In genomic region chr10:31678573-31679122, GRCh38 we compare ENCODE assay signal across 23 cellular contexts.
DNase-seq lines count a peak whose midpoint lies in the region; ATAC-seq and TF ChIP-seq lines count a peak whose summit lies in the region.
"Had no signal": no experiment of that assay in that cellular context is flagged by ENCODE, and none has a peak within 500 bp of the region (broad histone marks: within the 10 kb centered on the region; RNA-seq: fewer than 3 reads in every experiment).

No MANE protein-coding gene starts in this region.

- H3K27me3 ChIP-seq in breast epithelium (no peaks in the 10 kb centered on the region), mammary epithelial cell (ENCODE audit: insufficient read depth, low read length) (no peaks in the 10 kb centered on the region), vagina (no peaks in the 10 kb centered on the region)
- H3K27me3 ChIP-seq: ovary, sigmoid colon had no signal

- 80% methylated on average over 12 of the region's 12 CpGs for WGBS in mammary epithelial cell (ENCODE audit: low coverage, missing lambda C conversion rate)

- no peak overlapping the region for H2AFZ ChIP-seq in mammary epithelial cell (ENCODE audit: low read depth, low read length)

- H3K4me3 ChIP-seq in breast epithelium (no peak overlapping the region), mammary epithelial cell (replicated peaks in 1 of 3; ENCODE audit: insufficient read depth in 1 of 3, low read depth in 2 of 3, low read length in 3 of 3) (no peak overlapping the region), vagina (no peak overlapping the region)
- H3K4me3 ChIP-seq: ovary, sigmoid colon, thoracic aorta had no signal

- H3K9me3 Mint-ChIP-seq in osteocyte (ENCODE audit: unreplicated experiment) = peaks cover 39% of the 10 kb centered on the region

- no peak for TF ChIP-seq POLR2A in breast epithelium (IDR thresholded peaks at IDR 0.05)
- no peak for TF ChIP-seq POLR2A in vagina (IDR thresholded peaks at IDR 0.05)

- DNase-seq in breast epithelium (ENCODE audit: low spot score in 2 of 2) (no peak), mammary epithelial cell (no peak), islet precursor cell (peak; percentile 24), osteocyte (ENCODE audit: extremely low spot score, unreplicated experiment) (peak; percentile 59), vagina (ENCODE audit: extremely low spot score in 2 of 2) (no peak), midbrain (lab: John Stamatoyannopoulos, UW) (no peak)
- DNase-seq in activated CD4-positive, alpha-beta T cell treated with anti-CD3 and anti-CD28 coated beads, Interleukin-2, amount 50 U/mL, for 4 hours = no peak
- DNase-seq: activated CD4-positive, alpha-beta T cell treated with anti-CD3 and anti-CD28 coated beads, Interleukin-2, amount 10 ng/mL, durations not matched to agents 24 days and 14 days; activated naive CD8-positive, alpha-beta T cell treated with anti-CD3 and anti-CD28 coated beads, Interleukin-2, amount 50 U/mL, for 24 hours; activated T-cell treated with anti-CD3 and anti-CD28 coated beads, Interleukin-2, amount 50 U/mL, for 4 hours; CD4-positive, CD25-positive, alpha-beta regulatory T cell; DND-41; MV-4-11; naive B cell; NCI-H446 treated with DMSO at 0.1 percent for 48 hours; ovary; sigmoid colon; stimulated activated CD4-positive, alpha-beta T cell treated with anti-CD3 and anti-CD28 coated beads, Interleukin-15, amount 100 ng/mL, for 24 hours; stimulated activated naive CD4-positive, alpha-beta T cell treated with Interleukin-2 at 50 U/mL for 16 hours had no signal

- ATAC-seq in HG03432 (IDR thresholded peaks at IDR 0.05; ENCODE audit: unreplicated experiment) = no peak
- ATAC-seq: activated naive CD8-positive, alpha-beta T cell treated with anti-CD3 and anti-CD28 coated beads, Interleukin-2, amount 50 U/mL, for 24 hours; activated T-cell treated with anti-CD3 and anti-CD28 coated beads, Interleukin-2, amount 50 U/mL, for 4 hours had no signal

- H3K4me1 ChIP-seq in breast epithelium (no peaks in the 10 kb centered on the region), mammary epithelial cell (ENCODE audit: insufficient read depth, low read length) (no peaks in the 10 kb centered on the region), vagina (peaks cover 18% of the 10 kb centered on the region)

- H3K4me2 ChIP-seq in mammary epithelial cell (ENCODE audit: insufficient read depth, low read depth, low read length) = no peak overlapping the region

- no peak overlapping the region for H3K4me3 Mint-ChIP-seq in osteocyte (ENCODE audit: unreplicated experiment)
- H3K4me3 Mint-ChIP-seq: activated CD4-positive, alpha-beta T cell treated with anti-CD3 and anti-CD28 coated beads, Interleukin-2, amount 10 ng/mL, durations not matched to agents 24 days and 14 days; activated naive CD8-positive, alpha-beta T cell treated with anti-CD3 and anti-CD28 coated beads, Interleukin-2, amount 50 U/mL, for 24 hours; activated T-cell treated with anti-CD3 and anti-CD28 coated beads, Interleukin-2, amount 50 U/mL, for 4 hours; CD4-positive, CD25-positive, alpha-beta regulatory T cell; memory B cell; naive B cell had no signal

- BruUV-seq in mammary epithelial cell (replicated peaks; lab: Mats Ljungman, UMichigan) = no TSS peak

- no peaks in the 10 kb centered on the region for H3K4me1 Mint-ChIP-seq in osteocyte (ENCODE audit: unreplicated experiment)
- H3K4me1 Mint-ChIP-seq: activated CD4-positive, alpha-beta T cell treated with anti-CD3 and anti-CD28 coated beads, Interleukin-2, amount 10 ng/mL, durations not matched to agents 24 days and 14 days; activated naive CD8-positive, alpha-beta T cell treated with anti-CD3 and anti-CD28 coated beads, Interleukin-2, amount 50 U/mL, for 24 hours; CD4-positive, CD25-positive, alpha-beta regulatory T cell; memory B cell; naive B cell had no signal

- dilution Hi-C loops in mammary epithelial cell (cut with HindIII; ENCODE audit: low sequenced_read_pairs) = no loop called here

- intact Hi-C loops in breast epithelium (cut with DNase I; ENCODE audit: low total_unique reads) = loop anchor here (10.0 kb wide), 1 partner anchor 686 kb away; no protein-coding TSS in a partner anchor
- intact Hi-C loops in mammary epithelial cell (cut with micrococcal nuclease) = no loop called here
- intact Hi-C loops in vagina (cut with DNase I) = loop anchor here (10.0 kb wide), 1 partner anchor 894 kb away; no protein-coding TSS in a partner anchor

- peaks cover 4% of the 10 kb centered on the region for H3K36me3 Mint-ChIP-seq in osteocyte (ENCODE audit: unreplicated experiment)
- H3K36me3 Mint-ChIP-seq: CD4-positive, CD25-positive, alpha-beta regulatory T cell had no signal

- H3K27me3 Mint-ChIP-seq in osteocyte (ENCODE audit: unreplicated experiment) = no peaks in the 10 kb centered on the region
- H3K27me3 Mint-ChIP-seq: activated CD4-positive, alpha-beta T cell treated with anti-CD3 and anti-CD28 coated beads, Interleukin-2, amount 10 ng/mL, durations not matched to agents 24 days and 14 days; activated naive CD8-positive, alpha-beta T cell treated with anti-CD3 and anti-CD28 coated beads, Interleukin-2, amount 50 U/mL, for 24 hours; memory B cell had no signal

- in situ Hi-C loops in mammary epithelial cell (cut with MboI; ENCODE audit: low sequenced_read_pairs in 2 of 2) = no loop called here

- no peaks in the 10 kb centered on the region for H4K20me1 ChIP-seq in mammary epithelial cell (ENCODE audit: insufficient read depth, low read length)

- H3K9me3 ChIP-seq in breast epithelium (peaks cover 29 to 38% of the 10 kb centered on the region in 2 donors), mammary epithelial cell (replicated peaks; ENCODE audit: insufficient read depth, low read length) (peaks cover 3% of the 10 kb centered on the region), vagina (peaks cover 6% of the 10 kb centered on the region)
- H3K9me3 ChIP-seq: ovary had no signal

- H3K9ac ChIP-seq in mammary epithelial cell (ENCODE audit: insufficient read depth, low read length) = no peak overlapping the region

- H3K27ac Mint-ChIP-seq in osteocyte (ENCODE audit: unreplicated experiment) = no peak overlapping the region
- H3K27ac Mint-ChIP-seq: activated CD4-positive, alpha-beta T cell treated with anti-CD3 and anti-CD28 coated beads, Interleukin-2, amount 10 ng/mL, durations not matched to agents 24 days and 14 days; activated naive CD8-positive, alpha-beta T cell treated with anti-CD3 and anti-CD28 coated beads, Interleukin-2, amount 50 U/mL, for 24 hours; CD4-positive, CD25-positive, alpha-beta regulatory T cell; memory B cell; naive B cell had no signal

- CTCF ChIA-PET in mammary epithelial cell (lab: Charles Lee; ENCODE audit: low non-redundant PET) = no interaction called here

- no peaks in the 10 kb centered on the region for H3K36me3 ChIP-seq in breast epithelium
- H3K36me3 ChIP-seq in mammary epithelial cell (ENCODE audit: insufficient read depth, low read length) = no peaks in the 10 kb centered on the region
- no peaks in the 10 kb centered on the region for H3K36me3 ChIP-seq in vagina
- H3K36me3 ChIP-seq: ovary, sigmoid colon, thoracic aorta had no signal

- H3K79me2 ChIP-seq in mammary epithelial cell (ENCODE audit: insufficient read depth, low read length) = no peaks in the 10 kb centered on the region

- no peak for TF ChIP-seq CTCF in breast epithelium (IDR thresholded peaks at IDR 0.05)
- no peak for TF ChIP-seq CTCF in mammary epithelial cell (conservative IDR thresholded peaks at IDR 0.05 in 1 of 2, IDR thresholded peaks at IDR 0.05 in 1 of 2; ENCODE audit: extremely low read depth in 1 of 2, insufficient read depth in 1 of 2, low read depth in 1 of 2, low read length in 2 of 2)
- no peak for TF ChIP-seq CTCF in osteocyte (IDR thresholded peaks at IDR 0.05)
- TF ChIP-seq CTCF in vagina (IDR thresholded peaks at IDR 0.05) = no peak

- H3K27ac ChIP-seq in breast epithelium (peak overlapping the region; percentile 50 to 61), mammary epithelial cell (ENCODE audit: insufficient read depth, low read depth, low read length) (no peak overlapping the region), vagina (peak overlapping the region; percentile 18)
- H3K27ac ChIP-seq: 22Rv1, ovary, thoracic aorta had no signal

Comparison
In these comparisons a context has a peak if more than half of its experiments do, and no peak if none do; other contexts are left out.
1. DNase-seq: peak in islet precursor cell (single experiment) and osteocyte (single experiment); none in breast epithelium (0 of 2), mammary epithelial cell (single experiment), vagina (0 of 2), midbrain (single experiment) and activated CD4-positive, alpha-beta T cell treated with anti-CD3 and anti-CD28 coated beads, Interleukin-2, amount 50 U/mL, for 4 hours (0 of 2).